Comparison of ENCODE assay signal across 8 cellular contexts in genomic region chr12:12333980-12334709, GRCh38. TPM values are rescaled to one million over a fixed set of nuclear protein-coding genes. Genes with fewer than 3 reads are reported as not detected.
A peak's percentile ranks its signal among the peaks of the same experiment; 100 is the strongest.
DNase-seq lines count a peak whose midpoint lies in the region; ATAC-seq and TF ChIP-seq lines count a peak whose summit lies in the region.

No MANE protein-coding gene starts in this region.

- TF ChIP-seq CTCF in HFF-Myc (IDR thresholded peaks at IDR 0.05; ENCODE audit: low read depth, low read length, missing control alignments): peak; percentile 83

- no peak overlapping the region for H3K4me3 ChIP-seq in HFF-Myc (replicated peaks; ENCODE audit: low read depth, low read length)

- ATAC-seq in HG03108 (IDR thresholded peaks at IDR 0.05; ENCODE audit: unreplicated experiment): no peak

- DNase-seq in DMS53 treated with DMSO at 0.1 percent for 48 hours (lab: John Stamatoyannopoulos, UW; ENCODE audit: unreplicated experiment): peak; percentile 94
- no peak for DNase-seq in HFF-Myc (ENCODE audit: extremely low read depth, low read depth)
- DNase-seq in NCI-H510A treated with DMSO at 0.1 percent for 48 hours (lab: John Stamatoyannopoulos, UW): peak; percentile 87
- DNase-seq in activated CD4-positive, alpha-beta T cell treated with anti-CD3 and anti-CD28 coated beads, Interleukin-2, amount 50 U/mL, for 48 hours: peak; percentile 60 to 71
- DNase-seq in effector CD8-positive, alpha-beta T cell (lab: John Stamatoyannopoulos, UW): peak; percentile 34
- peak; percentile 50 for DNase-seq in myocyte (ENCODE audit: low read depth)
- peak; percentile 72 for DNase-seq in superior temporal gyrus (ENCODE audit: extremely low spot score)

RNA-seq across cellular contexts. Expression of gene MANSC1, which starts 15.9 kb away (rescaled TPM):
- 0.10 and 0.21 TPM in 2 replicates for total RNA-seq in myocyte
- polyA plus RNA-seq in myocyte (2012): 0.43 TPM

RNA-seq across cellular contexts. Expression of gene BORCS5, which starts 22.7 kb away (rescaled TPM):
- total RNA-seq in myocyte: 15.7 and 15.8 TPM in 2 replicates
- polyA plus RNA-seq in myocyte (2012): 14.1 TPM
